ENCODE assay signal across 8 cellular contexts in the genomic region with DNA sequence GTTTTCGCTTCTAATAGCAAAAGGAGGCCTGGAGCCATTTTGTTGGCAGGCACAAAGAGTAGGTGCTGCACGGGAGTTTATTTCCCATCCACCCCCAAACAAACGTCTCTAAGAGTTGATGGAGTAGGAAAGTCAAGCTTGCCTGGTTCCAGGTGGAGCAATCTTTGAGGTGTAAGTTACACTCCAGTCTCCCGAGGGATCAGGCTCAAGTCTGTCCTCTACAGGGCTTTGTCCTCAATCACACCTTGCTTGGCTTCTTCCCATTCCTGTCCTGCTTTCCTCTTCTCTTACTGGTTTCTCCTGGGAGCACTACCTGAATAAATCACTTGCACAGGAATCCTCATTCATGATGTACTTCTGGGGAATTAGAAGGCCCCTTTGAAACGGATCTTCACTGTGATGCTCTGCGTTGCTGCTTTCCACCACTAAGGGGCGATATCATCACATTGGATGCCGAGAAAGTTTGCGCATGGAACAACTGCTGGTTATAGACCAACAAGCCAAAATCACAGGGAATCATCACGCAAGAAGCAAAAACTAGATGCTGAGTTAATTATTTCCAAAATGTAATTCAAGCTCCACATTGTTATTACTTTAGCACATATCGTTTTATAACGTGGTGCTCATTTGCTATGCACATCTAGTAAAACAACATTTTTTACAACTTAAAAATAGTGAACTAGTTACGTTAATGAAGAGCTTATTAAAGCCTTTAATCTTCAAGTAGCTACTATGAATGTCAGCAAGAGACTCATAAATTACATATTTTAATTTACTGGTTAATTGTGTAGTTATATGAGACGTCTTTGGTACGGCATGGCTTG.
DNase-seq lines count a peak whose midpoint lies in the region; ATAC-seq lines count a peak whose summit lies in the region.

No MANE protein-coding gene starts in this region.

- ATAC-seq in naive thymus-derived CD4-positive, alpha-beta T cell: peak; percentile 52
- no peak for ATAC-seq in GM19328 (IDR thresholded peaks at IDR 0.05; ENCODE audit: unreplicated experiment)

- H3K9me3 ChIP-seq in naive thymus-derived CD4-positive, alpha-beta T cell (ENCODE audit: control insufficient read depth in 2 of 3, low read length in 3 of 3): no peaks in the 10 kb centered on the region

- no peak overlapping the region for H3K4me3 Mint-ChIP-seq in naive thymus-derived CD4-positive, alpha-beta T cell

- peaks cover 9 to 23% of the 10 kb centered on the region in 2 donors for H3K4me1 ChIP-seq in naive thymus-derived CD4-positive, alpha-beta T cell (ENCODE audit: control insufficient read depth in 2 of 2, insufficient read depth in 2 of 2, low read length in 2 of 2)

- intact Hi-C loops in naive thymus-derived CD4-positive, alpha-beta T cell (cut with micrococcal nuclease): loop anchor here (1.0 to 5.0 kb wide), 10 partner anchors 60 to 438 kb away; a partner anchor contains a TSS

- H3K4me3 ChIP-seq in naive thymus-derived CD4-positive, alpha-beta T cell (ENCODE audit: low read length): no peak overlapping the region

- peaks cover 0 to 2% (median 0%) of the 10 kb centered on the region in 5 donors for H3K36me3 Mint-ChIP-seq in naive thymus-derived CD4-positive, alpha-beta T cell

- DNase-seq in AML-193 (lab: John Stamatoyannopoulos, UW) (peak; percentile 32 to 34), H4 (ENCODE audit: low spot score) (peak; percentile 59), NCI-H748 treated with DMSO at 0.1 percent for 48 hours (lab: John Stamatoyannopoulos, UW) (peak; percentile 29), epidermal melanocyte (ENCODE audit: insufficient read length, low spot score) (peak; percentile 35), stromal cell of bone marrow (ENCODE audit: low read depth) (peak; percentile 30)
- peak; percentile 80 for DNase-seq in activated CD8-positive, alpha-beta memory T cell treated with anti-CD3 and anti-CD28 coated beads for 24 hours
- peak; percentile 11 to 66 (median 38) for DNase-seq in naive thymus-derived CD4-positive, alpha-beta T cell

- H3K4me1 Mint-ChIP-seq in naive thymus-derived CD4-positive, alpha-beta T cell: peaks cover 10 to 47% (median 24%) of the 10 kb centered on the region in 7 donors

- no peaks in the 10 kb centered on the region for H3K9me3 Mint-ChIP-seq in naive thymus-derived CD4-positive, alpha-beta T cell

- H3K36me3 ChIP-seq in naive thymus-derived CD4-positive, alpha-beta T cell (ENCODE audit: control insufficient read depth in 2 of 3, insufficient read depth in 3 of 3, low read length in 3 of 3): no peaks in the 10 kb centered on the region

- H3K27ac ChIP-seq in naive thymus-derived CD4-positive, alpha-beta T cell (ENCODE audit: low read depth, low read length): no peak overlapping the region

- H3K27ac Mint-ChIP-seq in naive thymus-derived CD4-positive, alpha-beta T cell: peak overlapping the region in 1 of 9 donors; percentile 4

- peaks cover 0 to 10% (median 7%) of the 10 kb centered on the region in 5 donors for H3K27me3 Mint-ChIP-seq in naive thymus-derived CD4-positive, alpha-beta T cell

- no peaks in the 10 kb centered on the region for H3K27me3 ChIP-seq in naive thymus-derived CD4-positive, alpha-beta T cell (ENCODE audit: control insufficient read depth in 2 of 2, insufficient read depth in 2 of 2, low read length in 2 of 2)

- CTCF ChIA-PET in naive thymus-derived CD4-positive, alpha-beta T cell (lab: Charles Lee): interaction anchor here (0.7 to 2.0 kb wide), 14 partner anchors 22 to 438 kb away, joined by 3 to 26 read pairs (median 4); no protein-coding TSS in a partner anchor

- POLR2A ChIA-PET in naive thymus-derived CD4-positive, alpha-beta T cell (lab: Charles Lee): interaction anchor here (0.6 to 1.1 kb wide), 2 partner anchors 220 to 243 kb away, joined by 3 to 5 read pairs; a partner anchor contains a TSS

Comparison
In these comparisons a context has a peak if more than half of its experiments do, and no peak if none do; other contexts are left out.
1. DNase-seq: peak in every context shown above with its lines; median percentile 80 in activated CD8-positive, alpha-beta memory T cell treated with anti-CD3 and anti-CD28 coated beads for 24 hours; 59 in H4; 38 in naive thymus-derived CD4-positive, alpha-beta T cell; 35 in epidermal melanocyte; 33 in AML-193; 30 in stromal cell of bone marrow; 29 in NCI-H748 treated with DMSO at 0.1 percent for 48 hours.